ENCODE assay signal across 2 cellular contexts in the genomic region with DNA sequence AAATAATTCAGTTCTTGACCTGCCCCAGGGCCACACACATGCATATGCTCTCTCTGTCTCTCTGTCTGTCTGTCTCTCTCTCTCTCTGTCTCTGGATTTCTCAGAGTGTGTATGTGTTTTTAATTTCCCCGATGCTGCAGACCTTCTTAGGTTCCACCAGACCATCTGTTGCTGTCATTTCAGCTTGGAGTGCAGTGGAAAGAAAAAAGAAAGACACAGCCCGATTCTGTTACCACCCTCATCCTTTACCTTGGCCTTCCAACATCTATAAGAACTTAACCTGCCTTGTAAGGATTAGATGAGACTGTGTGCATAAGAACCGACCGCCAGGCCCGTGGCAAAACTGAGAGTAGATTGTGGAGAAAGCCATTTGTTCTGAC.
TF ChIP-seq lines count a peak whose summit lies in the region.

No MANE protein-coding gene starts in this region.

TF ChIP-seq in SK-N-SH, 30 proteins besides CTCF, POLR2A, EP300 and RAD21 (continued from another document):
- TF ChIP-seq, protein P1, sequence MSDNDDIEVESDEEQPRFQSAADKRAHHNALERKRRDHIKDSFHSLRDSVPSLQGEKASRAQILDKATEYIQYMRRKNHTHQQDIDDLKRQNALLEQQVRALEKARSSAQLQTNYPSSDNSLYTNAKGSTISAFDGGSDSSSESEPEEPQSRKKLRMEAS (IDR thresholded peaks at IDR 0.05; ENCODE audit: low read depth): no peak
- TF ChIP-seq EZH2phosphoT487 (IDR thresholded peaks at IDR 0.05; ENCODE audit: borderline replicate concordance, low read depth): no peak

TF ChIP-seq in SK-N-SH treated with all-trans-retinoic acid at 6 μM for 48 hours, 23 proteins besides CTCF, POLR2A, EP300 and RAD21 (continued from another document):
- TF ChIP-seq RARB (CRISPR knock-in tag; IDR thresholded peaks at IDR 0.05) (no peak), ZFP30 (CRISPR knock-in tag; IDR thresholded peaks at IDR 0.05) (no peak), ZNF8 (CRISPR knock-in tag; IDR thresholded peaks at IDR 0.05) (no peak), ARNTL (CRISPR knock-in tag; IDR thresholded peaks at IDR 0.05; ENCODE audit: borderline replicate concordance, low read depth) (no peak), ESRRG (CRISPR knock-in tag; IDR thresholded peaks at IDR 0.05) (no peak), ZNF70 (CRISPR knock-in tag; IDR thresholded peaks at IDR 0.05) (no peak)
- TF ChIP-seq, protein P2, sequence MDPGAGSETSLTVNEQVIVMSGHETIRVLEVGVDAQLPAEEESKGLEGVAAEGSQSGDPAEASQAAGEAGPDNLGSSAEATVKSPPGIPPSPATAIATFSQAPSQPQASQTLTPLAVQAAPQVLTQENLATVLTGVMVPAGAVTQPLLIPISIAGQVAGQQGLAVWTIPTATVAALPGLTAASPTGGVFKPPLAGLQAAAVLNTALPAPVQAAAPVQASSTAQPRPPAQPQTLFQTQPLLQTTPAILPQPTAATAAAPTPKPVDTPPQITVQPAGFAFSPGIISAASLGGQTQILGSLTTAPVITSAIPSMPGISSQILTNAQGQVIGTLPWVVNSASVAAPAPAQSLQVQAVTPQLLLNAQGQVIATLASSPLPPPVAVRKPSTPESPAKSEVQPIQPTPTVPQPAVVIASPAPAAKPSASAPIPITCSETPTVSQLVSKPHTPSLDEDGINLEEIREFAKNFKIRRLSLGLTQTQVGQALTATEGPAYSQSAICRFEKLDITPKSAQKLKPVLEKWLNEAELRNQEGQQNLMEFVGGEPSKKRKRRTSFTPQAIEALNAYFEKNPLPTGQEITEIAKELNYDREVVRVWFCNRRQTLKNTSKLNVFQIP (CRISPR knock-in tag; IDR thresholded peaks at IDR 0.05; ENCODE audit: borderline replicate concordance, low read depth): no peak
